In the genomic region with DNA sequence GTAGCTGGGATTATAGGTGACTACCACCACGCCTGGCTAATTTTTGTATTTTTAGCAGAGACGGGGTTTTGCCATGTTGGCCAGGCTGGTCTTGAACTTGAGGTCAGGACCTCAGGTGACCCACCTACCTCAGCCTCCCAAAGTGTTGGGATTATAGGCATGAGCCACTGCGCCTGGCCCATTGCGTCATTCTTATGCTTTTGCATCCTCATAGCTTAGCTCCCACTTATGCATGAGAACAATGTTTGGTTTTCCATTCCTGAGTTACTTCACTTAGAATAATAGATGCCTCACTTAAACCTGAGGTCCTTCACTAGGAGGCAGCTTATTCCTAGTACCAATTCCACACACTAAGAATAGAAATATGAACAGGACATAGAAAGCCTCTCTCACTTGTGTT, we compare ENCODE assay signal across 4 cellular contexts. TPM values are rescaled to one million over a fixed set of nuclear protein-coding genes. Genes with fewer than 3 reads are reported as not detected.
"Had no signal": no experiment of that assay in that cellular context is flagged by ENCODE, and none has a peak within 500 bp of the region (broad histone marks: within the 10 kb centered on the region; RNA-seq: fewer than 3 reads in every experiment).

No MANE protein-coding gene starts in this region.

RNA-seq across cellular contexts. Expression of a gene that starts 11.9 kb away (rescaled TPM):
- total RNA-seq: HepG2, HT-29, IMR-90 had no signal
- polyA plus RNA-seq: HepG2, IgD-negative memory B cell, IMR-90 had no signal
